Comparison of ENCODE assay signal across 11 cellular contexts in genomic region chr3:188901126-188901525, GRCh38.
A peak's percentile ranks its signal among the peaks of the same experiment; 100 is the strongest.
DNase-seq lines count a peak whose midpoint lies in the region; ATAC-seq, FAIRE-seq and TF ChIP-seq lines count a peak whose summit lies in the region.
"Had no signal": no experiment of that assay in that cellular context is flagged by ENCODE, and none has a peak within 500 bp of the region (broad histone marks: within the 10 kb centered on the region; RNA-seq: fewer than 3 reads in every experiment).

No MANE protein-coding gene starts in this region.

- H2AFZ ChIP-seq in astrocyte (ENCODE audit: low read depth, low read length), result peak overlapping the region; percentile 6

- H3K4me1 ChIP-seq in astrocyte (ENCODE audit: insufficient read depth, low read length) (peaks cover 32% of the 10 kb centered on the region), gastroesophageal sphincter (peaks cover 10 to 28% (median 14%) of the 10 kb centered on the region in 3 donors)

- H3K9me3 Mint-ChIP-seq in astrocyte (ENCODE audit: unreplicated experiment), result no peaks in the 10 kb centered on the region
- no peaks in the 10 kb centered on the region for H3K9me3 Mint-ChIP-seq in activated CD4-positive, alpha-beta T cell treated with anti-CD3 and anti-CD28 coated beads, Interleukin-2, amount 10 ng/mL, durations not matched to agents 7 days and 5 days

- no peaks in the 10 kb centered on the region for H4K20me1 ChIP-seq in astrocyte (ENCODE audit: insufficient read depth, low read length)

- peak overlapping the region; percentile 91 for H3K27ac ChIP-seq in astrocyte (ENCODE audit: low read depth, low read length)
- peak overlapping the region; percentile 53 to 72 (median 64) for H3K27ac ChIP-seq in gastroesophageal sphincter

- H3K79me2 ChIP-seq in astrocyte (ENCODE audit: insufficient read depth, low read length), result no peaks in the 10 kb centered on the region

- POLR2A ChIA-PET in activated CD4-positive, alpha-beta T cell treated with anti-CD3 and anti-CD28 coated beads, Interleukin-2, amount 10 ng/mL, durations not matched to agents 7 days and 5 days (lab: Charles Lee), result no interaction called here

- CTCF ChIA-PET in activated CD4-positive, alpha-beta T cell treated with anti-CD3 and anti-CD28 coated beads, Interleukin-2, amount 10 ng/mL, durations not matched to agents 7 days and 5 days (lab: Charles Lee), result interaction anchor here (1.5 kb wide), 1 partner anchor 51 kb away, joined by 3 read pairs; no protein-coding TSS in a partner anchor

- H3K36me3 ChIP-seq in astrocyte (ENCODE audit: insufficient read depth, low read length), result no peaks in the 10 kb centered on the region
- no peaks in the 10 kb centered on the region for H3K36me3 ChIP-seq in gastroesophageal sphincter

- H3K9ac ChIP-seq in astrocyte (ENCODE audit: low read length), result peak overlapping the region; percentile 67

- H3K27me3 ChIP-seq in astrocyte (ENCODE audit: insufficient read depth, low read length), result no peaks in the 10 kb centered on the region
- H3K27me3 ChIP-seq in gastroesophageal sphincter, result no peaks in the 10 kb centered on the region

- H3K36me3 Mint-ChIP-seq in astrocyte (ENCODE audit: low read depth, unreplicated experiment), result peaks cover 8% of the 10 kb centered on the region
- peaks cover 1% of the 10 kb centered on the region for H3K36me3 Mint-ChIP-seq in activated CD4-positive, alpha-beta T cell treated with anti-CD3 and anti-CD28 coated beads, Interleukin-2, amount 10 ng/mL, durations not matched to agents 7 days and 5 days (ENCODE audit: low read depth)

- H3K4me3 ChIP-seq in astrocyte (ENCODE audit: insufficient read depth, low read depth, low read length) (peak overlapping the region; percentile 10), gastroesophageal sphincter (no peak overlapping the region), lower leg skin (ENCODE audit: low read depth, poor library complexity, severe bottlenecking) (no peak overlapping the region)

- peak overlapping the region; percentile 94 for H3K27ac Mint-ChIP-seq in astrocyte (ENCODE audit: unreplicated experiment)
- no peak overlapping the region for H3K27ac Mint-ChIP-seq in activated CD4-positive, alpha-beta T cell treated with anti-CD3 and anti-CD28 coated beads, Interleukin-2, amount 10 ng/mL, durations not matched to agents 7 days and 5 days

- TF ChIP-seq POLR2A in gastroesophageal sphincter (IDR thresholded peaks at IDR 0.05), result no peak
- TF ChIP-seq POLR2A in lower leg skin (IDR thresholded peaks at IDR 0.05), result no peak

- no peak for TF ChIP-seq CTCF in astrocyte (IDR thresholded peaks at IDR 0.05; ENCODE audit: insufficient read depth, low read depth, low read length)
- TF ChIP-seq CTCF in gastroesophageal sphincter (IDR thresholded peaks at IDR 0.05), result no peak
- TF ChIP-seq CTCF in lower leg skin (IDR thresholded peaks at IDR 0.05), result no peak

- FAIRE-seq in astrocyte (lab: Jason Lieb, UNC), result no peak
- FAIRE-seq: TTC549 had no signal

- whole genome bisulfite sequencing in gastroesophageal sphincter (ENCODE audit: low coverage in 1 of 2), 2 donors, result 28 to 30% methylated on average over 4 to 6 of the region's 6 CpGs
- WGBS in lower leg skin, 2 donors, result 15 to 26% methylated on average over 6 of the region's 6 CpGs

- ATAC-seq in gastroesophageal sphincter, result no peak
- peak; percentile 62 for ATAC-seq in sciatic nerve

- peaks cover 48% of the 10 kb centered on the region for H3K4me1 Mint-ChIP-seq in astrocyte (ENCODE audit: low read depth, unreplicated experiment)
- no peaks in the 10 kb centered on the region for H3K4me1 Mint-ChIP-seq in activated CD4-positive, alpha-beta T cell treated with anti-CD3 and anti-CD28 coated beads, Interleukin-2, amount 10 ng/mL, durations not matched to agents 7 days and 5 days

- no peak overlapping the region for H3K4me3 Mint-ChIP-seq in astrocyte (ENCODE audit: unreplicated experiment)
- H3K4me3 Mint-ChIP-seq in activated CD4-positive, alpha-beta T cell treated with anti-CD3 and anti-CD28 coated beads, Interleukin-2, amount 10 ng/mL, durations not matched to agents 7 days and 5 days, result no peak overlapping the region

- H3K9me3 ChIP-seq in astrocyte (ENCODE audit: insufficient read depth, low read depth, low read length) (no peaks in the 10 kb centered on the region), gastroesophageal sphincter (no peaks in the 10 kb centered on the region)

- no peak for TF ChIP-seq EP300 in gastroesophageal sphincter (IDR thresholded peaks at IDR 0.05)

- intact Hi-C loops in sciatic nerve (cut with DNase I) (no loop called here), lower leg skin (cut with DNase I; ENCODE audit: low total_unique reads) (no loop called here)

- peak; percentile 30 for DNase-seq in AG20443 (ENCODE audit: low spot score)
- DNase-seq in astrocyte (ENCODE audit: low read depth), result peak; percentile 59
- DNase-seq in sciatic nerve (ENCODE audit: low spot score), result no peak
- DNase-seq in germinal center (ENCODE audit: low spot score), result no peak
- DNase-seq in central memory CD4-positive, alpha-beta T cell, result no peak
- no peak for DNase-seq in activated CD4-positive, alpha-beta T cell treated with anti-CD3 and anti-CD28 coated beads, Interleukin-2, amount 10 ng/mL, durations not matched to agents 7 days and 5 days
- no peak for DNase-seq in lower leg skin (ENCODE audit: low spot score in 2 of 2)
- DNase-seq: DND-41, NCI-H187 treated with DMSO at 0.1 percent for 48 hours had no signal

- H3K27me3 Mint-ChIP-seq in astrocyte (ENCODE audit: low read depth, unreplicated experiment), result no peaks in the 10 kb centered on the region
- no peaks in the 10 kb centered on the region for H3K27me3 Mint-ChIP-seq in activated CD4-positive, alpha-beta T cell treated with anti-CD3 and anti-CD28 coated beads, Interleukin-2, amount 10 ng/mL, durations not matched to agents 7 days and 5 days

- H3K4me2 ChIP-seq in astrocyte (ENCODE audit: low read length), result peak overlapping the region; percentile 76

Comparison
In these comparisons a context has a peak if more than half of its experiments do, and no peak if none do; other contexts are left out.
1. DNase-seq: peak in AG20443 (single experiment) and astrocyte (single experiment); none in sciatic nerve (single experiment), germinal center (single experiment), central memory CD4-positive, alpha-beta T cell (single experiment), activated CD4-positive, alpha-beta T cell treated with anti-CD3 and anti-CD28 coated beads, Interleukin-2, amount 10 ng/mL, durations not matched to agents 7 days and 5 days (single experiment) and lower leg skin (0 of 2).